In the genomic region with DNA sequence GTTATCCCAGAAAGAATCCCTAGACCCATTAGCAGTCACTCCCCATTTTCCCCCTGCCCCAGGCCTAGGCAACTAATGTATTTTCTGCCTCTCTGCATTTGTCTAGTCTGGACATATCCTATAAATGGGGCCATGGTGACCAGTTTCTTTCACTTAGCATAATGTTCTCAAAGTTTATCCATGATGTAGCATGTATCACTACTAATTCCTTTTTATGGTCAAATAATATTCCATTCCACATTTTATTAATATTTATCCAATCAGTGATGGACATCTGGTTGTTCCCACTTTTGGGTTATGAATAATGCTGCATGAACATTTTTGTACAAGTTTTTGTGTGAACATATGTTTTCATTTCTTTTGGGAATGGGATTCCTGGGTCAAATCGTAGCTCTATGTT, we compare ENCODE assay signal across 9 cellular contexts. TPM values are rescaled to one million over a fixed set of nuclear protein-coding genes. Genes with fewer than 3 reads are reported as not detected.
DNase-seq lines count a peak whose midpoint lies in the region; ATAC-seq, FAIRE-seq and TF ChIP-seq lines count a peak whose summit lies in the region.
"Had no signal": no experiment of that assay in that cellular context is flagged by ENCODE, and none has a peak within 500 bp of the region (broad histone marks: within the 10 kb centered on the region; RNA-seq: fewer than 3 reads in every experiment).

No MANE protein-coding gene starts in this region.

- POLR2A ChIA-PET in BJ (lab: Charles Lee) = no interaction called here
- POLR2A ChIA-PET in OCI-LY7 (lab: Charles Lee) = interaction anchor here (0.7 to 1.0 kb wide), 4 partner anchors 19 to 346 kb away, joined by 3 to 4 read pairs (median 4); no protein-coding TSS in a partner anchor
- POLR2A ChIA-PET in endothelial cell of umbilical vein (lab: Charles Lee) = no interaction called here

- CTCF ChIA-PET in BJ (lab: Yijun Ruan, JAX) = interaction anchor here (1.2 kb wide), 1 partner anchor 18 kb away, joined by 3 read pairs; no protein-coding TSS in a partner anchor
- CTCF ChIA-PET in OCI-LY7 (lab: Charles Lee; ENCODE audit: unreplicated experiment) = no interaction called here
- CTCF ChIA-PET in endothelial cell of umbilical vein (lab: Charles Lee) = interaction anchor here (1.4 to 3.0 kb wide), 3 partner anchors 9 to 214 kb away, joined by 4 to 8 read pairs (median 6); no protein-coding TSS in a partner anchor

- H2AFZ ChIP-seq in OCI-LY7 (ENCODE audit: low read length) (no peak overlapping the region; the same call in 1 of the 2 replicates), endothelial cell of umbilical vein (ENCODE audit: low read depth, low read length) (no peak overlapping the region), neural cell (ENCODE audit: low read depth, low read length) (no peak overlapping the region)

- no peaks in the 10 kb centered on the region for H4K20me1 ChIP-seq in OCI-LY7 (ENCODE audit: insufficient read depth, low read length)
- H4K20me1 ChIP-seq in endothelial cell of umbilical vein (replicated peaks; ENCODE audit: control insufficient read depth, extremely low read depth, insufficient read depth, low read length) = peaks cover 5% of the 10 kb centered on the region
- H4K20me1 ChIP-seq in neural cell (ENCODE audit: insufficient read depth) = no peaks in the 10 kb centered on the region

- H3K9ac ChIP-seq in endothelial cell of umbilical vein (replicated peaks; ENCODE audit: extremely low read depth, insufficient read depth, low read length) (peak overlapping the region; percentile 81), neural cell (ENCODE audit: low read length) (no peak overlapping the region)

- H3K4me2 ChIP-seq in OCI-LY7 (ENCODE audit: low read length) (peak overlapping the region; percentile 84), endothelial cell of umbilical vein (ENCODE audit: insufficient read depth, low read length) (peak overlapping the region; percentile 96), neural cell (ENCODE audit: low read length) (peak overlapping the region; percentile 56)

- H3K27me3 ChIP-seq in BJ (ENCODE audit: control insufficient read depth, insufficient read depth, low read length) = no peaks in the 10 kb centered on the region
- H3K27me3 ChIP-seq in endothelial cell of umbilical vein (ENCODE audit: control insufficient read depth in 2 of 2, insufficient read depth in 2 of 2, low read length in 2 of 2) = no peaks in the 10 kb centered on the region
- H3K27me3 ChIP-seq in neural cell (ENCODE audit: insufficient read depth, low read depth, low read length) = no peaks in the 10 kb centered on the region

- DNase-seq in BJ (ENCODE audit: low read depth) = no peak
- no peak for DNase-seq in OCI-LY7 (ENCODE audit: low spot score)
- DNase-seq in endothelial cell of umbilical vein (ENCODE audit: low read depth, low spot score) = no peak
- no peak for DNase-seq in NCI-H226
- DNase-seq in DMS 273 treated with DMSO at 0.1 percent for 48 hours (lab: John Stamatoyannopoulos, UW) = no peak
- DNase-seq: head of caudate nucleus had no signal

- no peaks in the 10 kb centered on the region for H3F3A ChIP-seq in neural cell (ENCODE audit: insufficient read depth, low read length, poor library complexity, severe bottlenecking)

- dilution Hi-C loops in endothelial cell of umbilical vein (cut with MboI; ENCODE audit: extremely low pct_ligation_motif_present, low sequenced_read_pairs) = no loop called here

- TF ChIP-seq EP300 in neural cell (conservative IDR thresholded peaks at IDR 0.05; ENCODE audit: poor library complexity, severe bottlenecking) = no peak

- no peak for TF ChIP-seq RAD21 in neural cell (conservative IDR thresholded peaks at IDR 0.05)

- FAIRE-seq in endothelial cell of umbilical vein (lab: Jason Lieb, UNC) = no peak

- intact Hi-C loops in OCI-LY7 (cut with micrococcal nuclease; ENCODE audit: unreplicated experiment) (loop anchor here (5.0 kb wide), 4 partner anchors 140 to 540 kb away; a partner anchor contains a TSS), endothelial cell of umbilical vein (cut with micrococcal nuclease) (loop anchor here (5.0 kb wide), 2 partner anchors 165 to 495 kb away; a partner anchor contains a TSS)

- no peak for ATAC-seq in HG03095 (IDR thresholded peaks at IDR 0.05; ENCODE audit: unreplicated experiment)
- no peak for ATAC-seq in HG02840 (IDR thresholded peaks at IDR 0.05; ENCODE audit: low FRiP score, unreplicated experiment)

- TF ChIP-seq CTCF in BJ (IDR thresholded peaks at IDR 0.05; ENCODE audit: insufficient read depth, low read depth, low read length) (no peak), OCI-LY7 (conservative IDR thresholded peaks at IDR 0.05; ENCODE audit: low read length) (no peak), endothelial cell of umbilical vein (IDR thresholded peaks at IDR 0.05; ENCODE audit: extremely low read depth in 1 of 2, insufficient read depth in 1 of 2, low read depth in 1 of 2, low read length in 2 of 2) (no peak), neural cell (IDR thresholded peaks at IDR 0.05; ENCODE audit: poor library complexity, severe bottlenecking) (no peak)

- H3K27ac ChIP-seq in OCI-LY7 (ENCODE audit: low read depth, low read length, poor library complexity, severe bottlenecking) = no peak overlapping the region
- no peak overlapping the region for H3K27ac ChIP-seq in endothelial cell of umbilical vein (ENCODE audit: insufficient read depth, low read depth, low read length)
- H3K27ac ChIP-seq in neural cell (ENCODE audit: low read length) = no peak overlapping the region

- H3K4me1 ChIP-seq in OCI-LY7 (ENCODE audit: insufficient read depth, low read length, poor library complexity, severe bottlenecking) (peaks cover 10% of the 10 kb centered on the region), endothelial cell of umbilical vein (ENCODE audit: control insufficient read depth, extremely low read depth, insufficient read depth, low read length) (peaks cover 40% of the 10 kb centered on the region)

- H3K4me3 ChIP-seq in BJ (ENCODE audit: low read depth, low read length) (peak overlapping the region; percentile 69), OCI-LY7 (ENCODE audit: low read depth, low read length, poor library complexity, severe bottlenecking) (peak overlapping the region; percentile 77), endothelial cell of umbilical vein (replicated peaks in 1 of 3; ENCODE audit: insufficient read depth in 1 of 3, low read depth in 1 of 3, low read length in 3 of 3) (peak overlapping the region in 2 of 3 experiments; percentile 69 to 92), neural cell (ENCODE audit: low read length) (peak overlapping the region; percentile 84)

- H3K9me2 ChIP-seq in OCI-LY7 (ENCODE audit: insufficient read depth, low read length) (no peaks in the 10 kb centered on the region), neural cell (ENCODE audit: insufficient read depth, low read length) (no peaks in the 10 kb centered on the region)

- H3K9me3 ChIP-seq in OCI-LY7 (ENCODE audit: low read length) (no peaks in the 10 kb centered on the region), endothelial cell of umbilical vein (replicated peaks; ENCODE audit: control insufficient read depth, insufficient read depth, low read length) (no peaks in the 10 kb centered on the region), neural cell (ENCODE audit: low read length) (no peaks in the 10 kb centered on the region)

- no peak for TF ChIP-seq POLR2A in endothelial cell of umbilical vein (IDR thresholded peaks at IDR 0.05; ENCODE audit: low read depth, low read length)

- H3K79me2 ChIP-seq in OCI-LY7 (ENCODE audit: insufficient read depth, low read depth, low read length) = no peaks in the 10 kb centered on the region; the same call in 1 of the 2 replicates
- peaks cover 46% of the 10 kb centered on the region for H3K79me2 ChIP-seq in endothelial cell of umbilical vein (ENCODE audit: control insufficient read depth, insufficient read depth, low read length)
- H3K79me2 ChIP-seq in neural cell (replicated peaks; ENCODE audit: insufficient read depth, low read length) = peaks cover 55% of the 10 kb centered on the region

- H3K9me1 ChIP-seq in endothelial cell of umbilical vein (replicated peaks; ENCODE audit: control insufficient read depth, extremely low read depth, insufficient read depth, low read length) = no peaks in the 10 kb centered on the region

- H3K36me3 ChIP-seq in BJ (ENCODE audit: control insufficient read depth, insufficient read depth, low read length) (no peaks in the 10 kb centered on the region), OCI-LY7 (ENCODE audit: insufficient read depth, low read length) (no peaks in the 10 kb centered on the region), endothelial cell of umbilical vein (ENCODE audit: control insufficient read depth in 2 of 2, extremely low read depth in 1 of 2, insufficient read depth in 2 of 2, low read length in 2 of 2) (no peaks in the 10 kb centered on the region), neural cell (ENCODE audit: insufficient read depth, low read length) (no peaks in the 10 kb centered on the region)

- BruUV-seq in OCI-LY7 (replicated peaks; lab: Mats Ljungman, UMichigan) (no TSS peak), endothelial cell of umbilical vein (replicated peaks; lab: Mats Ljungman, UMichigan) (no TSS peak)

TF ChIP-seq in endothelial cell of umbilical vein, 7 proteins besides CTCF, POLR2A, EP300 and RAD21:
- no peak for TF ChIP-seq POLR2AphosphoS5 (IDR thresholded peaks at IDR 0.05; ENCODE audit: insufficient read depth, low read depth, low read length)

TF ChIP-seq in neural cell, 6 proteins besides CTCF, POLR2A, EP300 and RAD21:
- TF ChIP-seq TAF1 (IDR thresholded peaks at IDR 0.05; ENCODE audit: low read depth) (no peak), MXI1 (conservative IDR thresholded peaks at IDR 0.05; ENCODE audit: poor library complexity, severe bottlenecking) (no peak)

RNA-seq across cellular contexts. Expression of a gene that starts 1.5 kb away (rescaled TPM):
- 15.7 and 15.8 TPM in 2 replicates for polyA plus RNA-seq in BJ (2011; rRNA removed)
- polyA minus RNA-seq in BJ (2011; rRNA and poly(A)+ RNA removed) = 27.3 and 41.0 TPM in 2 replicates
- total RNA-seq in OCI-LY7 (2014; rRNA removed; shearing (Covaris generic)) = 3.4 and 7.8 TPM in 2 replicates
- 7.2 TPM in 2 replicates for total RNA-seq in OCI-LY7 (2022)
- 23.7 and 25.2 TPM in 2 replicates for total RNA-seq in endothelial cell of umbilical vein
- polyA plus RNA-seq in endothelial cell of umbilical vein = 12.0 and 13.7 TPM in 2 replicates
- polyA plus RNA-seq in endothelial cell of umbilical vein (2011; cell fraction: cytosol; rRNA removed) = 7.8 and 10.0 TPM in 2 replicates
- 36.4 and 39.2 TPM in 2 replicates for polyA plus RNA-seq in endothelial cell of umbilical vein (2011; cell fraction: nucleus; rRNA removed)
- polyA plus RNA-seq in endothelial cell of umbilical vein (2012) = 15.8 and 16.9 TPM in 2 replicates
- 70.1 and 79.7 TPM in 2 replicates for polyA minus RNA-seq in endothelial cell of umbilical vein
- polyA minus RNA-seq in endothelial cell of umbilical vein (2011; cell fraction: cytosol; rRNA and poly(A)+ RNA removed) = 24.8 TPM
- 34.8 and 44.4 TPM in 2 replicates for polyA minus RNA-seq in endothelial cell of umbilical vein (2011; cell fraction: nucleus; rRNA and poly(A)+ RNA removed)
- 19.9 and 24.3 TPM in 2 replicates for polyA plus RNA-seq in neural cell
- polyA minus RNA-seq in neural cell = 36.5 and 54.3 TPM in 2 replicates
